Comparison of ENCODE assay signal across 16 cellular contexts in genomic region chr20:8764289-8764962, GRCh38.
DNase-seq lines count a peak whose midpoint lies in the region; ATAC-seq lines count a peak whose summit lies in the region.
"Had no signal": no experiment of that assay in that cellular context is flagged by ENCODE, and none has a peak within 500 bp of the region (broad histone marks: within the 10 kb centered on the region; RNA-seq: fewer than 3 reads in every experiment).

No MANE protein-coding gene starts in this region.

- no peak overlapping the region for H3K4me3 ChIP-seq in skeletal muscle cell (ENCODE audit: low read depth, low read length)

- no peak for ATAC-seq in HG02623 (IDR thresholded peaks at IDR 0.05; ENCODE audit: unreplicated experiment)
- ATAC-seq: activated CD8-positive, alpha-beta memory T cell treated with anti-CD3 and anti-CD28 coated beads, Interleukin-2, amount 10 ng/mL, durations not matched to agents 7 days and 5 days; SK-N-SH treated with all-trans-retinoic acid at 6 μM for 48 hours had no signal

- DNase-seq in H4 (ENCODE audit: low spot score) (peak; percentile 17), NCI-H2227 treated with DMSO at 0.1 percent for 48 hours (lab: John Stamatoyannopoulos, UW) (peak; percentile 23), fibroblast of gingiva (ENCODE audit: low read depth) (peak; percentile 70), skeletal muscle cell (ENCODE audit: low read depth) (peak; percentile 77), middle frontal gyrus (ENCODE audit: extremely low spot score, low spot score) (no peak), DMS79 (lab: John Stamatoyannopoulos, UW) (no peak), T-helper 1 cell (no peak)
- DNase-seq: activated CD8-positive, alpha-beta memory T cell treated with anti-CD3 and anti-CD28 coated beads, Interleukin-2, amount 10 ng/mL, durations not matched to agents 7 days and 5 days; CD8-positive, alpha-beta memory T cell; glutamatergic neuron; kidney; NCI-H2081 treated with DMSO at 0.1 percent for 48 hours; stimulated activated CD4-positive, alpha-beta T cell treated with anti-CD3 and anti-CD28 coated beads, Interleukin-15, amount 100 ng/mL, for 24 hours; WERI-Rb-1 had no signal

Comparison
In these comparisons a context has a peak if more than half of its experiments do, and no peak if none do; other contexts are left out.
1. DNase-seq: peak in H4 (single experiment), NCI-H2227 treated with DMSO at 0.1 percent for 48 hours (single experiment), fibroblast of gingiva (single experiment) and skeletal muscle cell (single experiment); none in middle frontal gyrus (single experiment), DMS79 (single experiment) and T-helper 1 cell (0 of 5).